In the genomic region with DNA sequence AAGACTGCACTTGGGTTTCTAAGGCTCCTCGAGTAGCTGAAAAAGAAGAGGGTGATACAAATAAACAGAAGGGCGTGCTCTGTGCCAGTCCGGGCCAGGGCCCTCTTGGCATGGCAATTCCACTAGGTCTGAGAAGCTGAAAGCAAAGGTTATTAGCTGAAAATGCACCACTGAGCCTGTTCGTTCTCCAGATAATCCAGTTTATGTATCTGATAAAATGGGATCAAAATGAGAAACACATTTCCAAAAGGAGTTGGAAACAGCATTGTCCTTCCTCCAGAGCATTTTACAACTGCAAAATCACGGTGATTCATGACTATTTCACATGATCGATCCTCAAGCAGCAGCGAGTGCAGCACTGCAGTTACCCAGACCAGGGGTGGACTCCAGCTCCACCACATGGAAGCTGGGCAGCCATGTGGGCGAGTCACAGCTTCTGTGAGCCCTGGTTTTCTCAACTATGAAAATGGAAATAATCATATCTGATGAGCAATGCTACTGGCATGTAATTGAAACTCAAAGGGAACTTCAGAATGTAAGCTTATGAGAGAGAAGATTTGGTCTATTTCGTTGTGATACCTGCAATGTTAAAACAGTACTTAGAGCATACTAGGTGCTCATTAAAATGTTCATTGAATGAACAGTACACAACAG, we compare ENCODE assay signal across 1 cellular context.
TF ChIP-seq lines count a peak whose summit lies in the region.

No MANE protein-coding gene starts in this region.

TF ChIP-seq in K562, 482 proteins besides CTCF, POLR2A, EP300 and RAD21 (continued from another document):
- TF ChIP-seq, protein P1, sequence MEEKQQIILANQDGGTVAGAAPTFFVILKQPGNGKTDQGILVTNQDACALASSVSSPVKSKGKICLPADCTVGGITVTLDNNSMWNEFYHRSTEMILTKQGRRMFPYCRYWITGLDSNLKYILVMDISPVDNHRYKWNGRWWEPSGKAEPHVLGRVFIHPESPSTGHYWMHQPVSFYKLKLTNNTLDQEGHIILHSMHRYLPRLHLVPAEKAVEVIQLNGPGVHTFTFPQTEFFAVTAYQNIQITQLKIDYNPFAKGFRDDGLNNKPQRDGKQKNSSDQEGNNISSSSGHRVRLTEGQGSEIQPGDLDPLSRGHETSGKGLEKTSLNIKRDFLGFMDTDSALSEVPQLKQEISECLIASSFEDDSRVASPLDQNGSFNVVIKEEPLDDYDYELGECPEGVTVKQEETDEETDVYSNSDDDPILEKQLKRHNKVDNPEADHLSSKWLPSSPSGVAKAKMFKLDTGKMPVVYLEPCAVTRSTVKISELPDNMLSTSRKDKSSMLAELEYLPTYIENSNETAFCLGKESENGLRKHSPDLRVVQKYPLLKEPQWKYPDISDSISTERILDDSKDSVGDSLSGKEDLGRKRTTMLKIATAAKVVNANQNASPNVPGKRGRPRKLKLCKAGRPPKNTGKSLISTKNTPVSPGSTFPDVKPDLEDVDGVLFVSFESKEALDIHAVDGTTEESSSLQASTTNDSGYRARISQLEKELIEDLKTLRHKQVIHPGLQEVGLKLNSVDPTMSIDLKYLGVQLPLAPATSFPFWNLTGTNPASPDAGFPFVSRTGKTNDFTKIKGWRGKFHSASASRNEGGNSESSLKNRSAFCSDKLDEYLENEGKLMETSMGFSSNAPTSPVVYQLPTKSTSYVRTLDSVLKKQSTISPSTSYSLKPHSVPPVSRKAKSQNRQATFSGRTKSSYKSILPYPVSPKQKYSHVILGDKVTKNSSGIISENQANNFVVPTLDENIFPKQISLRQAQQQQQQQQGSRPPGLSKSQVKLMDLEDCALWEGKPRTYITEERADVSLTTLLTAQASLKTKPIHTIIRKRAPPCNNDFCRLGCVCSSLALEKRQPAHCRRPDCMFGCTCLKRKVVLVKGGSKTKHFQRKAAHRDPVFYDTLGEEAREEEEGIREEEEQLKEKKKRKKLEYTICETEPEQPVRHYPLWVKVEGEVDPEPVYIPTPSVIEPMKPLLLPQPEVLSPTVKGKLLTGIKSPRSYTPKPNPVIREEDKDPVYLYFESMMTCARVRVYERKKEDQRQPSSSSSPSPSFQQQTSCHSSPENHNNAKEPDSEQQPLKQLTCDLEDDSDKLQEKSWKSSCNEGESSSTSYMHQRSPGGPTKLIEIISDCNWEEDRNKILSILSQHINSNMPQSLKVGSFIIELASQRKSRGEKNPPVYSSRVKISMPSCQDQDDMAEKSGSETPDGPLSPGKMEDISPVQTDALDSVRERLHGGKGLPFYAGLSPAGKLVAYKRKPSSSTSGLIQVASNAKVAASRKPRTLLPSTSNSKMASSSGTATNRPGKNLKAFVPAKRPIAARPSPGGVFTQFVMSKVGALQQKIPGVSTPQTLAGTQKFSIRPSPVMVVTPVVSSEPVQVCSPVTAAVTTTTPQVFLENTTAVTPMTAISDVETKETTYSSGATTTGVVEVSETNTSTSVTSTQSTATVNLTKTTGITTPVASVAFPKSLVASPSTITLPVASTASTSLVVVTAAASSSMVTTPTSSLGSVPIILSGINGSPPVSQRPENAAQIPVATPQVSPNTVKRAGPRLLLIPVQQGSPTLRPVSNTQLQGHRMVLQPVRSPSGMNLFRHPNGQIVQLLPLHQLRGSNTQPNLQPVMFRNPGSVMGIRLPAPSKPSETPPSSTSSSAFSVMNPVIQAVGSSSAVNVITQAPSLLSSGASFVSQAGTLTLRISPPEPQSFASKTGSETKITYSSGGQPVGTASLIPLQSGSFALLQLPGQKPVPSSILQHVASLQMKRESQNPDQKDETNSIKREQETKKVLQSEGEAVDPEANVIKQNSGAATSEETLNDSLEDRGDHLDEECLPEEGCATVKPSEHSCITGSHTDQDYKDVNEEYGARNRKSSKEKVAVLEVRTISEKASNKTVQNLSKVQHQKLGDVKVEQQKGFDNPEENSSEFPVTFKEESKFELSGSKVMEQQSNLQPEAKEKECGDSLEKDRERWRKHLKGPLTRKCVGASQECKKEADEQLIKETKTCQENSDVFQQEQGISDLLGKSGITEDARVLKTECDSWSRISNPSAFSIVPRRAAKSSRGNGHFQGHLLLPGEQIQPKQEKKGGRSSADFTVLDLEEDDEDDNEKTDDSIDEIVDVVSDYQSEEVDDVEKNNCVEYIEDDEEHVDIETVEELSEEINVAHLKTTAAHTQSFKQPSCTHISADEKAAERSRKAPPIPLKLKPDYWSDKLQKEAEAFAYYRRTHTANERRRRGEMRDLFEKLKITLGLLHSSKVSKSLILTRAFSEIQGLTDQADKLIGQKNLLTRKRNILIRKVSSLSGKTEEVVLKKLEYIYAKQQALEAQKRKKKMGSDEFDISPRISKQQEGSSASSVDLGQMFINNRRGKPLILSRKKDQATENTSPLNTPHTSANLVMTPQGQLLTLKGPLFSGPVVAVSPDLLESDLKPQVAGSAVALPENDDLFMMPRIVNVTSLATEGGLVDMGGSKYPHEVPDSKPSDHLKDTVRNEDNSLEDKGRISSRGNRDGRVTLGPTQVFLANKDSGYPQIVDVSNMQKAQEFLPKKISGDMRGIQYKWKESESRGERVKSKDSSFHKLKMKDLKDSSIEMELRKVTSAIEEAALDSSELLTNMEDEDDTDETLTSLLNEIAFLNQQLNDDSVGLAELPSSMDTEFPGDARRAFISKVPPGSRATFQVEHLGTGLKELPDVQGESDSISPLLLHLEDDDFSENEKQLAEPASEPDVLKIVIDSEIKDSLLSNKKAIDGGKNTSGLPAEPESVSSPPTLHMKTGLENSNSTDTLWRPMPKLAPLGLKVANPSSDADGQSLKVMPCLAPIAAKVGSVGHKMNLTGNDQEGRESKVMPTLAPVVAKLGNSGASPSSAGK (IDR thresholded peaks at IDR 0.05): no peak
- TF ChIP-seq ZNF3 (CRISPR knock-in tag; IDR thresholded peaks at IDR 0.05) (0 out of 2 replicates have a peak, but pooled peaks have one; percentile 62), TCF7 (IDR thresholded peaks at IDR 0.05; ENCODE audit: borderline replicate concordance) (no peak), JUNB (CRISPR knock-in tag; conservative IDR thresholded peaks at IDR 0.05) (no peak), FIP1L1 (IDR thresholded peaks at IDR 0.05; ENCODE audit: low read depth, low read length, poor library complexity, severe bottlenecking) (no peak)
TF ChIP-seq in K562: peak in this region for 3.
